In genomic region chr12:2959508-2960431, GRCh38 we compare ENCODE assay signal across 1 cellular context.
TF ChIP-seq lines count a peak whose summit lies in the region.

No MANE protein-coding gene starts in this region.

TF ChIP-seq in HepG2, 621 proteins besides CTCF, POLR2A, EP300 and RAD21 (continued from another document):
- TF ChIP-seq, protein P1, sequence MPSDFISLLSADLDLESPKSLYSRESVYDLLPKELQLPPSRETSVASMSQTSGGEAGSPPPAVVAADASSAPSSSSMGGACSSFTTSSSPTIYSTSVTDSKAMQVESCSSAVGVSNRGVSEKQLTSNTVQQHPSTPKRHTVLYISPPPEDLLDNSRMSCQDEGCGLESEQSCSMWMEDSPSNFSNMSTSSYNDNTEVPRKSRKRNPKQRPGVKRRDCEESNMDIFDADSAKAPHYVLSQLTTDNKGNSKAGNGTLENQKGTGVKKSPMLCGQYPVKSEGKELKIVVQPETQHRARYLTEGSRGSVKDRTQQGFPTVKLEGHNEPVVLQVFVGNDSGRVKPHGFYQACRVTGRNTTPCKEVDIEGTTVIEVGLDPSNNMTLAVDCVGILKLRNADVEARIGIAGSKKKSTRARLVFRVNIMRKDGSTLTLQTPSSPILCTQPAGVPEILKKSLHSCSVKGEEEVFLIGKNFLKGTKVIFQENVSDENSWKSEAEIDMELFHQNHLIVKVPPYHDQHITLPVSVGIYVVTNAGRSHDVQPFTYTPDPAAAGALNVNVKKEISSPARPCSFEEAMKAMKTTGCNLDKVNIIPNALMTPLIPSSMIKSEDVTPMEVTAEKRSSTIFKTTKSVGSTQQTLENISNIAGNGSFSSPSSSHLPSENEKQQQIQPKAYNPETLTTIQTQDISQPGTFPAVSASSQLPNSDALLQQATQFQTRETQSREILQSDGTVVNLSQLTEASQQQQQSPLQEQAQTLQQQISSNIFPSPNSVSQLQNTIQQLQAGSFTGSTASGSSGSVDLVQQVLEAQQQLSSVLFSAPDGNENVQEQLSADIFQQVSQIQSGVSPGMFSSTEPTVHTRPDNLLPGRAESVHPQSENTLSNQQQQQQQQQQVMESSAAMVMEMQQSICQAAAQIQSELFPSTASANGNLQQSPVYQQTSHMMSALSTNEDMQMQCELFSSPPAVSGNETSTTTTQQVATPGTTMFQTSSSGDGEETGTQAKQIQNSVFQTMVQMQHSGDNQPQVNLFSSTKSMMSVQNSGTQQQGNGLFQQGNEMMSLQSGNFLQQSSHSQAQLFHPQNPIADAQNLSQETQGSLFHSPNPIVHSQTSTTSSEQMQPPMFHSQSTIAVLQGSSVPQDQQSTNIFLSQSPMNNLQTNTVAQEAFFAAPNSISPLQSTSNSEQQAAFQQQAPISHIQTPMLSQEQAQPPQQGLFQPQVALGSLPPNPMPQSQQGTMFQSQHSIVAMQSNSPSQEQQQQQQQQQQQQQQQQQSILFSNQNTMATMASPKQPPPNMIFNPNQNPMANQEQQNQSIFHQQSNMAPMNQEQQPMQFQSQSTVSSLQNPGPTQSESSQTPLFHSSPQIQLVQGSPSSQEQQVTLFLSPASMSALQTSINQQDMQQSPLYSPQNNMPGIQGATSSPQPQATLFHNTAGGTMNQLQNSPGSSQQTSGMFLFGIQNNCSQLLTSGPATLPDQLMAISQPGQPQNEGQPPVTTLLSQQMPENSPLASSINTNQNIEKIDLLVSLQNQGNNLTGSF (CRISPR knock-in tag; IDR thresholded peaks at IDR 0.05) = no peak
- TF ChIP-seq ZNF577 (CRISPR knock-in tag; IDR thresholded peaks at IDR 0.05; ENCODE audit: borderline replicate concordance, low read depth) (no peak), SAFB2 (CRISPR knock-in tag; IDR thresholded peaks at IDR 0.05; ENCODE audit: borderline replicate concordance, low read depth) (0 out of 2 replicates have a peak, but pooled peaks have one; percentile 27), ZNF34 (CRISPR knock-in tag; IDR thresholded peaks at IDR 0.05; ENCODE audit: borderline replicate concordance) (no peak), MIER2 (CRISPR knock-in tag; IDR thresholded peaks at IDR 0.05) (no peak)
